Comparison of ENCODE assay signal across 26 cellular contexts in genomic region chr11:119125849-119126248, GRCh38. TPM values are rescaled to one million over a fixed set of nuclear protein-coding genes. Genes with fewer than 3 reads are reported as not detected.
"Had no signal": no experiment of that assay in that cellular context is flagged by ENCODE, and none has a peak within 500 bp of the region (broad histone marks: within the 10 kb centered on the region; RNA-seq: fewer than 3 reads in every experiment).

No MANE protein-coding gene starts in this region.

- FAIRE-seq: bronchial epithelial cell, RCC 7860, TTC549 had no signal

- DNase-seq: activated CD4-positive, CD25-positive, alpha-beta regulatory T cell; activated CD8-positive, alpha-beta memory T cell treated with anti-CD3 and anti-CD28 coated beads, Interleukin-2, amount 50 U/mL, for 48 hours; activated CD8-positive, alpha-beta T cell treated with anti-CD3 and anti-CD28 coated beads for 36 hours; activated effector memory CD4-positive, alpha-beta T cell treated with anti-CD3 and anti-CD28 coated beads, Interleukin-2, amount 50 U/mL, for 16 hours; activated naive CD4-positive, alpha-beta T cell treated with Interleukin-2 at 50 U/mL for 16 hours; activated naive CD8-positive, alpha-beta T cell treated with anti-CD3 and anti-CD28 coated beads, Interleukin-2, amount 50 U/mL, for 24 hours; activated T-cell treated with anti-CD3 and anti-CD28 coated beads, Interleukin-2, amount 50 U/mL, for 4 hours; amniotic stem cell; central memory CD4-positive, alpha-beta T cell; MM.1S; NCI-H1105 treated with DMSO at 0.1 percent for 48 hours; NCI-H1436 treated with DMSO at 0.1 percent for 48 hours; NCI-H187; NCI-H2081; NCI-H510A treated with DMSO at 0.1 percent for 48 hours; NCI-H69; NK-92 treated with Interleukin-12 subunit alpha and Interleukin-12 subunit beta, amount 100 ng/mL, for 24 hours; SHP77 treated with DMSO at 0.1 percent for 48 hours; T-helper 9 cell had no signal

- H3K27ac ChIP-seq: ascending aorta, VCaP had no signal

- H3K9me3 ChIP-seq: ascending aorta, body of pancreas had no signal

- H3K27me3 ChIP-seq: ascending aorta, body of pancreas had no signal

- H3K4me3 ChIP-seq: ascending aorta, body of pancreas had no signal

- ATAC-seq: activated CD8-positive, alpha-beta T cell treated with anti-CD3 and anti-CD28 coated beads for 36 hours; activated naive CD4-positive, alpha-beta T cell treated with anti-CD3 and anti-CD28 coated beads, Interleukin-2, amount 50 U/mL, for 72 hours; activated naive CD8-positive, alpha-beta T cell treated with anti-CD3 and anti-CD28 coated beads, Interleukin-2, amount 50 U/mL, for 24 hours; activated T-cell treated with anti-CD3 and anti-CD28 coated beads, Interleukin-2, amount 50 U/mL, for 4 hours had no signal

RNA-seq across cellular contexts. Expression of gene ABCG4, which starts 23.0 kb away (rescaled TPM):
- total RNA-seq: activated CD8-positive, alpha-beta T cell treated with anti-CD3 and anti-CD28 coated beads for 36 hours; ascending aorta had no signal
